In the genomic region with DNA sequence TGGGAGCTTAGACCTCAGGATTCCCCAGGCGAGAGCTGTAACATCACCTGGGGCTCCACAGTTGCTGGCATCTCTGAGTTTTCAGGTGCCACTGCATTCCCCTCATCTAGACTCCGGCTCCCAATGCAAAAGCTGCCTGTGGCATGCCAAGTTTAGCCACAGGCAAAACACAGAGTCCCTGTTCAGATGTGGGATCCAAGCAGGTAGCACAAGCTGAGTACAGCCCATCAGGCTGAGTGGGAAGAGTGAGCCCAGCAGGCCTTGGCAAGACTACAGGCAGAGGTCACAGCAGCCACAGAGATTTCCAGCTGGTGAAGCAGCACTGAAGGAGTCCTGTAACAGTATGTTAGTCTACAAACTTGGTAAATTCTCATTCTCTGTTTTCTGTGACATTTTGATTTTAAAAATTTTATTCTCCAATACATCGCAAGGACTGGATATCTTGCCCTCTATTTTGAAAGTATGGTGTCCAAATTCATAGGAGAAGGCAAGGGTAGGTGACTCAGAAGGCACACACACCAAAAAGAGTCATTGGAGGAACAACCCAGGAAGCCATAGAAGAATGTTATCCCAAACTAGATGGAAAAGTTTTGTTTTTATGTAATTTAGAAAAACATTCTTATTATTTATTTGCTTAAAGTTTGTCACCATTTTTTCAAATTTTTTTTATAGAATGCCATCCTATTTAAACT, we compare ENCODE assay signal across 21 cellular contexts. TPM values are rescaled to one million over a fixed set of nuclear protein-coding genes. Genes with fewer than 3 reads are reported as not detected.
DNase-seq lines count a peak whose midpoint lies in the region; ATAC-seq and TF ChIP-seq lines count a peak whose summit lies in the region.
"Had no signal": no experiment of that assay in that cellular context is flagged by ENCODE, and none has a peak within 500 bp of the region (broad histone marks: within the 10 kb centered on the region; RNA-seq: fewer than 3 reads in every experiment).

No MANE protein-coding gene starts in this region.

- no peaks in the 10 kb centered on the region for H3K36me3 Mint-ChIP-seq in activated CD4-positive, alpha-beta T cell treated with anti-CD3 and anti-CD28 coated beads, Interleukin-2, amount 10 ng/mL, durations not matched to agents 7 days and 5 days (ENCODE audit: low read depth)
- H3K36me3 Mint-ChIP-seq: naive thymus-derived CD4-positive, alpha-beta T cell; stimulated activated naive B cell treated with anti-CD40 and anti-IgM and Interleukin-4, amounts not matched to agents 10 μg/mL and 1 μg/mL and 100 μg/mL, for 72 hours had no signal

- H3K9me3 Mint-ChIP-seq in activated CD4-positive, alpha-beta T cell treated with anti-CD3 and anti-CD28 coated beads, Interleukin-2, amount 10 ng/mL, durations not matched to agents 7 days and 5 days: no peaks in the 10 kb centered on the region
- H3K9me3 Mint-ChIP-seq: naive thymus-derived CD4-positive, alpha-beta T cell; stimulated activated naive B cell treated with anti-CD40 and anti-IgM and Interleukin-4, amounts not matched to agents 10 μg/mL and 1 μg/mL and 100 μg/mL, for 72 hours had no signal

- H3K4me3 ChIP-seq in heart left ventricle (no peak overlapping the region), choroid plexus epithelial cell (ENCODE audit: low read depth, low read length) (no peak overlapping the region), tibial artery (no peak overlapping the region)

- no peaks in the 10 kb centered on the region for H3K9me3 ChIP-seq in heart left ventricle
- no peaks in the 10 kb centered on the region for H3K9me3 ChIP-seq in tibial artery

- H3K27me3 ChIP-seq in heart left ventricle (no peaks in the 10 kb centered on the region), tibial artery (no peaks in the 10 kb centered on the region)

- H3K36me3 ChIP-seq in heart left ventricle (no peaks in the 10 kb centered on the region), tibial artery (no peaks in the 10 kb centered on the region)

- ATAC-seq in heart left ventricle: no peak
- ATAC-seq: HCT116; naive thymus-derived CD4-positive, alpha-beta T cell; Panc1; stimulated activated naive B cell treated with anti-CD40 and anti-IgM and Interleukin-4, amounts not matched to agents 10 μg/mL and 1 μg/mL and 100 μg/mL, for 72 hours had no signal

- H3K4me1 ChIP-seq in heart left ventricle (peaks cover 5 to 67% (median 46%) of the 10 kb centered on the region in 12 donors), tibial artery (peaks cover 0 to 69% (median 39%) of the 10 kb centered on the region in 4 donors)

- DNase-seq in heart left ventricle (no peak), cardiac septum (ENCODE audit: low spot score) (no peak), choroid plexus epithelial cell (ENCODE audit: low read depth) (peak; percentile 68), kidney glomerular epithelial cell (lab: John Stamatoyannopoulos, UW) (peak; percentile 29), tibial artery (no peak), AG08396 (ENCODE audit: low spot score) (no peak), NOMO-1 treated with DMSO at 0.1 percent for 48 hours (lab: John Stamatoyannopoulos, UW; ENCODE audit: unreplicated experiment) (no peak)
- no peak for DNase-seq in activated CD4-positive, alpha-beta T cell treated with anti-CD3 and anti-CD28 coated beads, Interleukin-2, amount 10 ng/mL, durations not matched to agents 7 days and 5 days
- DNase-seq: 8988T; activated CD8-positive, alpha-beta memory T cell treated with anti-CD3 and anti-CD28 coated beads, Interleukin-2, amount 50 U/mL, for 48 hours; activated naive CD4-positive, alpha-beta T cell treated with anti-CD3 and anti-CD28 coated beads, Interleukin-2, amount 50 U/mL, for 16 hours; glutamatergic neuron; Kasumi-1; naive thymus-derived CD4-positive, alpha-beta T cell; NCI-H187; NCI-H524; retina; stimulated activated naive B cell treated with anti-CD40 and anti-IgM and Interleukin-4, amounts not matched to agents 10 μg/mL and 1 μg/mL and 100 μg/mL, for 72 hours; T-helper 1 cell had no signal

- 95 to 100% (median 96%) methylated on average over 1 to 3 of the region's 3 CpGs for WGBS in heart left ventricle, 4 donors

- intact Hi-C loops in heart left ventricle (cut with DNase I): no loop called here
- intact Hi-C loops in cardiac septum (cut with DNase I): no loop called here
- intact Hi-C loops in tibial artery (cut with DNase I; ENCODE audit: low total_unique reads): no loop called here

- no peaks in the 10 kb centered on the region for H3K27me3 Mint-ChIP-seq in activated CD4-positive, alpha-beta T cell treated with anti-CD3 and anti-CD28 coated beads, Interleukin-2, amount 10 ng/mL, durations not matched to agents 7 days and 5 days

- TF ChIP-seq CTCF in heart left ventricle (IDR thresholded peaks at IDR 0.05) (no peak), choroid plexus epithelial cell (conservative IDR thresholded peaks at IDR 0.05; ENCODE audit: low read depth, low read length) (no peak), tibial artery (IDR thresholded peaks at IDR 0.05) (no peak)

- peak overlapping the region; percentile 9 to 85 (median 62) for H3K27ac ChIP-seq in heart left ventricle
- H3K27ac ChIP-seq in tibial artery: peak overlapping the region; percentile 75 to 77

- H3K4me1 Mint-ChIP-seq in activated CD4-positive, alpha-beta T cell treated with anti-CD3 and anti-CD28 coated beads, Interleukin-2, amount 10 ng/mL, durations not matched to agents 7 days and 5 days: no peaks in the 10 kb centered on the region
- H3K4me1 Mint-ChIP-seq: naive thymus-derived CD4-positive, alpha-beta T cell; stimulated activated naive B cell treated with anti-CD40 and anti-IgM and Interleukin-4, amounts not matched to agents 10 μg/mL and 1 μg/mL and 100 μg/mL, for 72 hours had no signal

- CTCF ChIA-PET in activated CD4-positive, alpha-beta T cell treated with anti-CD3 and anti-CD28 coated beads, Interleukin-2, amount 10 ng/mL, durations not matched to agents 7 days and 5 days (lab: Charles Lee): no interaction called here

- H3K27ac Mint-ChIP-seq in activated CD4-positive, alpha-beta T cell treated with anti-CD3 and anti-CD28 coated beads, Interleukin-2, amount 10 ng/mL, durations not matched to agents 7 days and 5 days: no peak overlapping the region
- H3K27ac Mint-ChIP-seq: naive thymus-derived CD4-positive, alpha-beta T cell; stimulated activated naive B cell treated with anti-CD40 and anti-IgM and Interleukin-4, amounts not matched to agents 10 μg/mL and 1 μg/mL and 100 μg/mL, for 72 hours had no signal

- POLR2A ChIA-PET in activated CD4-positive, alpha-beta T cell treated with anti-CD3 and anti-CD28 coated beads, Interleukin-2, amount 10 ng/mL, durations not matched to agents 7 days and 5 days (lab: Charles Lee): no interaction called here

- H3K4me3 Mint-ChIP-seq in activated CD4-positive, alpha-beta T cell treated with anti-CD3 and anti-CD28 coated beads, Interleukin-2, amount 10 ng/mL, durations not matched to agents 7 days and 5 days: no peak overlapping the region
- H3K4me3 Mint-ChIP-seq: naive thymus-derived CD4-positive, alpha-beta T cell; stimulated activated naive B cell treated with anti-CD40 and anti-IgM and Interleukin-4, amounts not matched to agents 10 μg/mL and 1 μg/mL and 100 μg/mL, for 72 hours had no signal

- TF ChIP-seq POLR2A in heart left ventricle (IDR thresholded peaks at IDR 0.05): no peak

RNA-seq across cellular contexts. Expression of a gene that starts 13.6 kb away (rescaled TPM):
- 10 to 100 TPM in 3 of 9 donors, 1 to 10 TPM in 6; 1.8 to 33.6 (median 5.9) TPM for total RNA-seq in heart left ventricle
- 1 to 10 TPM; 8.4 to 9.0 TPM for polyA plus RNA-seq in heart left ventricle
- 4.1 TPM for total RNA-seq in cardiac septum
- total RNA-seq in activated CD4-positive, alpha-beta T cell treated with anti-CD3 and anti-CD28 coated beads, Interleukin-2, amount 10 ng/mL, durations not matched to agents 7 days and 5 days: under 1 TPM in 1 of 2 experiments, not detected in 1; 0.22 TPM
- polyA plus RNA-seq: naive thymus-derived CD4-positive, alpha-beta T cell had no signal

RNA-seq across cellular contexts. Expression of a gene that starts 45.4 kb away (rescaled TPM):
- total RNA-seq in heart left ventricle (10 to 100 TPM in 6 of 9 donors, 1 to 10 TPM in 3; 8.2 to 16.4 (median 12.6) TPM), cardiac septum (14.5 TPM)
- polyA plus RNA-seq in heart left ventricle: 10 to 100 TPM in 1 of 2 donors, 1 to 10 TPM in 1; 6.8 to 11.5 TPM
- 1 to 10 TPM; 7.9 to 8.9 TPM for total RNA-seq in activated CD4-positive, alpha-beta T cell treated with anti-CD3 and anti-CD28 coated beads, Interleukin-2, amount 10 ng/mL, durations not matched to agents 7 days and 5 days

Comparison
In these comparisons a context has a peak if more than half of its experiments do, and no peak if none do; other contexts are left out.
1. DNase-seq: peak in choroid plexus epithelial cell (single experiment) and kidney glomerular epithelial cell (single experiment); none in heart left ventricle (0 of 5), cardiac septum (single experiment), tibial artery (0 of 2), AG08396 (single experiment), NOMO-1 treated with DMSO at 0.1 percent for 48 hours (single experiment) and activated CD4-positive, alpha-beta T cell treated with anti-CD3 and anti-CD28 coated beads, Interleukin-2, amount 10 ng/mL, durations not matched to agents 7 days and 5 days (single experiment).